Comparison of ENCODE assay signal across 8 cellular contexts in the genomic region with DNA sequence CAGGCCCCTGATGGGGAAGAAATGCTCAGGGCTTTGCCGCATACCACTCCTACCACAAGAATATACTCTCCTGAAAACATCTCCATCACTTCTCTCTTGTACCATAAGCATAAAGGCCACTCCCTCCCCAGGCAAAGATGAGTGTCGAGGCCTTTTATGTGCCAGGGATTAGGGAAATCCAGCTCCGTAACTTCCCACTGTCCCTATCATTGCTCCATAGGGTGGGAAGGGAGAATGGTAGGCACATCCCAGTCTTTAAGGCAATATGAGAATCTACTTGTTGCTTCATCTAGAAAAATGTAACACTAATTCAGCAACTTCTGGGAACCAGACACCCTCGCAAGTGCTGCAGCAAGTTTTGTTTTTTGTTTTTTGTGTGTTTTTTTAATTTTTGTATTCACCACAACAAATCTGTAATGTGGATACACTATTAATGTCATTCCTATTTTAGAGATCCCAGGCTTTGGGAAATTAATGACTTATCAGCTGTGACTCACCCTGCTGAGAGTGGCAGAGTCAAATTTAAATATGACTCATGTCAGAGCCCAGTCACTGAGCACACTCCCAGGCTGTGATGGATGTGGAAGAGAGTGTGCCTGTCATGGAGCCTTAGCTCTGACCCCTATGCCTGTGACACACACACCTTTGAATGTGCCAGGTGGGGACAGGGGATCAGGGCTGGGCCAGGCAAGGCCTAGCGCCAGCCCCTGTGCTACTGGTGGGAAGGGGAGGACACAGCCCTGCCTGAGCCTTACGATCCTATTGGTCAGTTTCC. TPM values are rescaled to one million over a fixed set of nuclear protein-coding genes. Genes with fewer than 3 reads are reported as not detected.
DNase-seq lines count a peak whose midpoint lies in the region; ATAC-seq and TF ChIP-seq lines count a peak whose summit lies in the region.

No MANE protein-coding gene starts in this region.

- H3K36me3 ChIP-seq in ascending aorta (peaks cover 0 to 4% of the 10 kb centered on the region in 2 donors), left lung (peaks cover 0 to 6% of the 10 kb centered on the region in 2 donors)

- H3K4me1 ChIP-seq in ascending aorta (peaks cover 22 to 46% of the 10 kb centered on the region in 2 donors), left lung (peaks cover 13 to 55% of the 10 kb centered on the region in 2 donors)

- intact Hi-C loops in ascending aorta (cut with DNase I) (loop anchor here (2.0 kb wide), 2 partner anchors 17 to 23 kb away; a partner anchor contains a TSS), left lung (cut with DNase I) (no loop called here)

- H3K9me3 ChIP-seq in ascending aorta: no peaks in the 10 kb centered on the region
- no peaks in the 10 kb centered on the region for H3K9me3 ChIP-seq in left lung

- H3K27me3 ChIP-seq in ascending aorta (no peaks in the 10 kb centered on the region), left lung (no peaks in the 10 kb centered on the region)

- DNase-seq in 8988T (peak; percentile 60), ascending aorta (ENCODE audit: low spot score in 2 of 2) (peak; percentile 28 to 80), left lung (peak in 1 of 2 donors; percentile 62), NCI-H1930 (lab: John Stamatoyannopoulos, UW) (no peak), T-helper 1 cell (no peak), putamen (ENCODE audit: low spot score) (no peak)

- H3K4me3 ChIP-seq in ascending aorta (no peak overlapping the region), left lung (no peak overlapping the region)

- no peak for TF ChIP-seq CTCF in ascending aorta (IDR thresholded peaks at IDR 0.05)
- no peak for TF ChIP-seq CTCF in left lung (IDR thresholded peaks at IDR 0.05)

- ATAC-seq in GM18861 (IDR thresholded peaks at IDR 0.05; ENCODE audit: unreplicated experiment) (peak; percentile 60), HG03575 (IDR thresholded peaks at IDR 0.05; ENCODE audit: extremely low read depth, insufficient number of reproducible peaks, low FRiP score, unreplicated experiment) (peak; percentile 44), left lung (peak; percentile 97)

- peak overlapping the region; percentile 70 to 84 for H3K27ac ChIP-seq in ascending aorta
- peak overlapping the region in 1 of 2 donors; percentile 45 for H3K27ac ChIP-seq in left lung

RNA-seq across cellular contexts. Expression of a gene that starts 23.4 kb away (rescaled TPM):
- 24.4 TPM for total RNA-seq in ascending aorta
- total RNA-seq in left lung: 10 to 100 TPM; 21.1 to 26.7 TPM

Comparison
In these comparisons a context has a peak if more than half of its experiments do, and no peak if none do; other contexts are left out.
1. DNase-seq: peak in 8988T (single experiment) and ascending aorta (2 of 2); none in NCI-H1930 (0 of 2), T-helper 1 cell (0 of 5) and putamen (single experiment).
2. ATAC-seq: peak in every context shown above with its lines; median percentile 97 in left lung; 60 in GM18861; 44 in HG03575.